ENCODE assay signal across 10 cellular contexts in the genomic region with DNA sequence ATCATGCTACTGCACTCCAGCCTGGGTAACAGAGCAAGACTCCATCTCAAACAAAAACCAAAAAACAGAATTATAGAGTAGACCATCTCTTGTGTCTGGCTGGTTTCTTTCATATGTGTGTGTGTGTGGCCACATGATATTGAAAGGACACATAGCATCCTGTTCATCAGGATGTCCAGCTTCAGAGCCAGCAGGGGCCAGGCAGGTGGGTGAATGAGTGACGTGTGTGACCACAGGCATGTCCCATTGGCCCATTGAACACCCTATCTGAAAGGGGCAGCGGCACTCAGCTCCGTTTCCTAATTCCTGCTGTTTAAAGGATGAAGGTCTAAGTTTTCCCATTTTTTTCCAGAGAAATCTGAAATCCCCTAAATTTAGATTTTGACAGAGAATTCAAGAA.
DNase-seq lines count a peak whose midpoint lies in the region; ATAC-seq and TF ChIP-seq lines count a peak whose summit lies in the region.
"Had no signal": no experiment of that assay in that cellular context is flagged by ENCODE, and none has a peak within 500 bp of the region (broad histone marks: within the 10 kb centered on the region; RNA-seq: fewer than 3 reads in every experiment).

No MANE protein-coding gene starts in this region.

- H3F3A ChIP-seq in GM23338 (replicated peaks; ENCODE audit: low read depth), result no peaks in the 10 kb centered on the region

- CTCF ChIA-PET in CD4-positive, alpha-beta memory T cell (lab: Charles Lee; ENCODE audit: partially characterized antibody), result interaction anchor here (0.5 to 19.6 kb wide), 59 partner anchors 8 to 837 kb away, joined by 3 to 472 read pairs (median 5); partner anchors contain the start of gene PRKCB

- no peak overlapping the region for H3K4me3 ChIP-seq in CD4-positive, alpha-beta memory T cell (ENCODE audit: low read length in 2 of 2)
- H3K4me3 ChIP-seq in GM23338 (no peak overlapping the region), SK-N-MC (no peak overlapping the region), right lobe of liver (no peak overlapping the region)

- no peaks in the 10 kb centered on the region for H3K36me3 ChIP-seq in CD4-positive, alpha-beta memory T cell (ENCODE audit: insufficient read depth, low read length)
- H3K36me3 ChIP-seq in GM23338 (ENCODE audit: insufficient read depth) (no peaks in the 10 kb centered on the region), SK-N-MC (ENCODE audit: insufficient read depth, low read length) (peaks cover 5% of the 10 kb centered on the region; the same call in 1 of the 2 replicates), right lobe of liver (no peaks in the 10 kb centered on the region)

- no peak overlapping the region for H3K4me2 ChIP-seq in GM23338

- TF ChIP-seq CTCF in GM23338 (conservative IDR thresholded peaks at IDR 0.05; ENCODE audit: low read depth in 2 of 2), result no peak
- no peak for TF ChIP-seq CTCF in right lobe of liver (IDR thresholded peaks at IDR 0.05)

- H3K4me1 ChIP-seq in CD4-positive, alpha-beta memory T cell (ENCODE audit: insufficient read depth, low read length), result peaks cover 48% of the 10 kb centered on the region
- H3K4me1 ChIP-seq in GM23338 (ENCODE audit: insufficient read depth), result no peaks in the 10 kb centered on the region
- H3K4me1 ChIP-seq in right lobe of liver, result no peaks in the 10 kb centered on the region

- H3K9ac ChIP-seq in SK-N-MC (ENCODE audit: insufficient read length), result peak overlapping the region; percentile 27

- no peak overlapping the region for H2AFZ ChIP-seq in GM23338

- H3K27ac Mint-ChIP-seq in CD4-positive, alpha-beta memory T cell, result peak overlapping the region in 4 of 7 donors; percentile 2 to 76 (median 25)
- H3K27ac Mint-ChIP-seq in GM23338, result no peak overlapping the region
- H3K27ac Mint-ChIP-seq in stimulated activated effector memory CD8-positive, alpha-beta T cell treated with anti-CD3 and anti-CD28 coated beads, Interleukin-12 subunit alpha, Interleukin-12 subunit beta, amount 100 ng/mL, for 72 hours, result peak overlapping the region; percentile 26

- H3K9me3 ChIP-seq in CD4-positive, alpha-beta memory T cell (ENCODE audit: control insufficient read depth in 1 of 2, low read length in 2 of 2), result no peaks in the 10 kb centered on the region
- H3K9me3 ChIP-seq in SK-N-MC (ENCODE audit: low read depth, low read length) (no peaks in the 10 kb centered on the region), right lobe of liver (no peaks in the 10 kb centered on the region)

- intact Hi-C loops in CD4-positive, alpha-beta memory T cell (cut with micrococcal nuclease), result loop anchor here (1.0 to 5.0 kb wide), 6 partner anchors 26 to 207 kb away; no protein-coding TSS in a partner anchor
- intact Hi-C loops in right lobe of liver (cut with DNase I), result loop anchor here in 1 of 2 donors (10.0 kb wide), 1 partner anchor 205 kb away; no protein-coding TSS in a partner anchor

- H3K4me1 Mint-ChIP-seq in CD4-positive, alpha-beta memory T cell, result peaks cover 47 to 78% (median 60%) of the 10 kb centered on the region in 4 donors
- peaks cover 5% of the 10 kb centered on the region; the same call in 2 of the 3 replicates for H3K4me1 Mint-ChIP-seq in GM23338
- peaks cover 54% of the 10 kb centered on the region for H3K4me1 Mint-ChIP-seq in stimulated activated effector memory CD8-positive, alpha-beta T cell treated with anti-CD3 and anti-CD28 coated beads, Interleukin-12 subunit alpha, Interleukin-12 subunit beta, amount 100 ng/mL, for 72 hours

- POLR2A ChIA-PET in CD4-positive, alpha-beta memory T cell (lab: Charles Lee; ENCODE audit: partially characterized antibody), result interaction anchor here (0.6 to 3.7 kb wide), 11 partner anchors 26 to 207 kb away, joined by 3 to 31 read pairs (median 5); no protein-coding TSS in a partner anchor

- peak; percentile 43; the same call in 2 of the 3 replicates for ATAC-seq in GM23338
- no peak for ATAC-seq in stimulated activated effector memory CD8-positive, alpha-beta T cell treated with anti-CD3 and anti-CD28 coated beads, Interleukin-12 subunit alpha, Interleukin-12 subunit beta, amount 100 ng/mL, for 72 hours
- ATAC-seq in GM19328 (IDR thresholded peaks at IDR 0.05; ENCODE audit: unreplicated experiment), result no peak
- ATAC-seq in GM18909 (IDR thresholded peaks at IDR 0.05; ENCODE audit: poor library complexity, unreplicated experiment), result no peak
- no peak for ATAC-seq in right lobe of liver

- no peaks in the 10 kb centered on the region for H3K27me3 ChIP-seq in CD4-positive, alpha-beta memory T cell (ENCODE audit: insufficient read depth, low read length)
- H3K27me3 ChIP-seq in GM23338 (ENCODE audit: insufficient read depth) (no peaks in the 10 kb centered on the region), right lobe of liver (no peaks in the 10 kb centered on the region)

- no peaks in the 10 kb centered on the region for H3K79me2 ChIP-seq in GM23338 (replicated peaks; ENCODE audit: insufficient read depth)

- peak overlapping the region in 1 of 8 donors; percentile 41 for H3K4me3 Mint-ChIP-seq in CD4-positive, alpha-beta memory T cell
- H3K4me3 Mint-ChIP-seq in GM23338, result no peak overlapping the region
- H3K4me3 Mint-ChIP-seq in stimulated activated effector memory CD8-positive, alpha-beta T cell treated with anti-CD3 and anti-CD28 coated beads, Interleukin-12 subunit alpha, Interleukin-12 subunit beta, amount 100 ng/mL, for 72 hours, result no peak overlapping the region
- H3K4me3 Mint-ChIP-seq: T-cell had no signal

- DNase-seq in CD4-positive, alpha-beta memory T cell, result no peak
- no peak for DNase-seq in GM23338 (ENCODE audit: low spot score)
- DNase-seq in SK-N-MC (ENCODE audit: low read depth, low spot score), result no peak
- no peak for DNase-seq in stimulated activated effector memory CD8-positive, alpha-beta T cell treated with anti-CD3 and anti-CD28 coated beads, Interleukin-12 subunit alpha, Interleukin-12 subunit beta, amount 100 ng/mL, for 72 hours (ENCODE audit: low spot score in 2 of 2)
- no peak for DNase-seq in D341Med (ENCODE audit: low spot score)
- DNase-seq in right lobe of liver, result no peak
- DNase-seq: GOT3 had no signal

- no peaks in the 10 kb centered on the region for H3K9me3 Mint-ChIP-seq in CD4-positive, alpha-beta memory T cell
- no peaks in the 10 kb centered on the region for H3K9me3 Mint-ChIP-seq in GM23338
- H3K9me3 Mint-ChIP-seq in stimulated activated effector memory CD8-positive, alpha-beta T cell treated with anti-CD3 and anti-CD28 coated beads, Interleukin-12 subunit alpha, Interleukin-12 subunit beta, amount 100 ng/mL, for 72 hours, result no peaks in the 10 kb centered on the region
- H3K9me3 Mint-ChIP-seq: T-cell had no signal

- TF ChIP-seq POLR2A in right lobe of liver (IDR thresholded peaks at IDR 0.05), result no peak

- WGBS in right lobe of liver (ENCODE audit: insufficient coverage, low coverage, low lambda C conversion rate, missing lambda C conversion rate), result 59% methylated on average over 2 of the region's 3 CpGs

- no peaks in the 10 kb centered on the region for H3K27me3 Mint-ChIP-seq in CD4-positive, alpha-beta memory T cell
- no peaks in the 10 kb centered on the region for H3K27me3 Mint-ChIP-seq in GM23338 (ENCODE audit: insufficient read depth, low read depth, poor library complexity)
- H3K27me3 Mint-ChIP-seq: T-cell had no signal

- no peak overlapping the region for H3K27ac ChIP-seq in CD4-positive, alpha-beta memory T cell (ENCODE audit: low read depth, low read length)
- H3K27ac ChIP-seq in GM23338 (ENCODE audit: low read depth) (no peak overlapping the region), SK-N-MC (peak overlapping the region; percentile 82), right lobe of liver (no peak overlapping the region)

- peaks cover 6 to 18% of the 10 kb centered on the region in 2 donors for H3K36me3 Mint-ChIP-seq in CD4-positive, alpha-beta memory T cell
- H3K36me3 Mint-ChIP-seq in GM23338 (ENCODE audit: low read depth), result no peaks in the 10 kb centered on the region
- H3K36me3 Mint-ChIP-seq in stimulated activated effector memory CD8-positive, alpha-beta T cell treated with anti-CD3 and anti-CD28 coated beads, Interleukin-12 subunit alpha, Interleukin-12 subunit beta, amount 100 ng/mL, for 72 hours, result peaks cover 17% of the 10 kb centered on the region

- H3K9me2 ChIP-seq in GM23338 (ENCODE audit: insufficient read depth), result no peaks in the 10 kb centered on the region

- no peaks in the 10 kb centered on the region for H4K20me1 ChIP-seq in GM23338 (replicated peaks; ENCODE audit: insufficient read depth)

TF ChIP-seq in GM23338, 12 proteins besides CTCF, POLR2A, EP300 and RAD21 (continues in another document):
- no peak for TF ChIP-seq REST (IDR thresholded peaks at IDR 0.05; ENCODE audit: unreplicated experiment)
